ENCODE assay signal across 21 cellular contexts in the genomic region with DNA sequence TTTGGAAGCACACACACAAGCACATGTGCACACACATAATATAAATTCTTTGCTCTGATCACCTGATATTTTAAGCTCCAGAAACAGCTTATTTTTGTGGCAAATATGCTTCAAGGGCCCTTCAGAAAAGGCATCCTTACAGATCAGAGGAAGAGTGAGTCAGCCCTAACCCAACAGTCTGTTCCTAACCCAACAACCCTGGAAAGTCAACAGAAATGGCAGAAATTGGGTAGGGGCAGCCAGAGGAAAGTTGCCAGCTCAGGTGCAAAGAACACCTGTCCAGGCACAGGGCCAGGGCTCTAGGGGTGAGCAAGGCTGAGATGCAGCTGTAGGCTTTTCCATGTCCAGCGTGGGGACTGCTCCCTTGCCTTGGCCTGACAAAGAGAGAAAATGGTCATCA. TPM values are rescaled to one million over a fixed set of nuclear protein-coding genes. Genes with fewer than 3 reads are reported as not detected.
"Had no signal": no experiment of that assay in that cellular context is flagged by ENCODE, and none has a peak within 500 bp of the region (broad histone marks: within the 10 kb centered on the region; RNA-seq: fewer than 3 reads in every experiment).

No MANE protein-coding gene starts in this region.

- H2AFZ ChIP-seq: hepatocyte had no signal

- FAIRE-seq: frontal cortex had no signal

- H3K4me2 ChIP-seq: hepatocyte had no signal

- H3K27ac ChIP-seq: esophagus muscularis mucosa, hepatocyte, sigmoid colon, thoracic aorta, upper lobe of left lung had no signal

- ATAC-seq: activated naive CD8-positive, alpha-beta T cell treated with anti-CD3 and anti-CD28 coated beads, Interleukin-2, amount 50 U/mL, for 24 hours; activated T-cell treated with anti-CD3 and anti-CD28 coated beads, Interleukin-2, amount 50 U/mL, for 72 hours; left ventricle myocardium superior; mucosa of descending colon had no signal

- H3K9me3 ChIP-seq: esophagus muscularis mucosa, mucosa of descending colon, sigmoid colon, thoracic aorta, upper lobe of left lung had no signal

- H3K79me2 ChIP-seq: hepatocyte had no signal

- H3K36me3 ChIP-seq: esophagus muscularis mucosa, sigmoid colon, thoracic aorta, upper lobe of left lung had no signal

- H3K4me1 ChIP-seq: sigmoid colon had no signal

- DNase-seq: activated CD4-positive, alpha-beta memory T cell treated with anti-CD3 and anti-CD28 coated beads for 36 hours; activated CD4-positive, alpha-beta T cell treated with anti-CD3 and anti-CD28 coated beads for 48 hours; activated effector memory CD4-positive, alpha-beta T cell treated with anti-CD3 and anti-CD28 coated beads, Interleukin-2, amount 50 U/mL, for 16 hours; activated naive CD4-positive, alpha-beta T cell treated with anti-CD3 and anti-CD28 coated beads, Interleukin-2, amount 10 ng/mL, durations not matched to agents 7 days and 5 days; activated naive CD8-positive, alpha-beta T cell treated with anti-CD3 and anti-CD28 coated beads, Interleukin-2, amount 50 U/mL, for 24 hours; activated T-cell treated with anti-CD3 and anti-CD28 coated beads, Interleukin-2, amount 50 U/mL, for 72 hours; effector memory CD4-positive, alpha-beta T cell; left ventricle myocardium superior; mucosa of descending colon; nephron progenitor cell; nucleus accumbens; sigmoid colon; stimulated activated CD4-positive, alpha-beta T cell treated with anti-CD3 and anti-CD28 coated beads, Interleukin-2, amount 100 ng/mL, for 48 hours; stimulated activated CD8-positive, alpha-beta memory T cell treated with anti-CD3 and anti-CD28 coated beads, Interleukin-4, amount 100 ng/mL, for 48 hours; stimulated activated naive CD4-positive, alpha-beta T cell treated with Interleukin-2 at 50 U/mL for 16 hours; upper lobe of left lung had no signal

- H3K27me3 ChIP-seq: esophagus muscularis mucosa, hepatocyte, sigmoid colon, upper lobe of left lung had no signal

- H3K4me3 ChIP-seq: esophagus muscularis mucosa, hepatocyte, mucosa of descending colon, sigmoid colon, thoracic aorta, upper lobe of left lung had no signal

RNA-seq across cellular contexts. Expression of a gene that starts 6.4 kb away (rescaled TPM):
- total RNA-seq: activated CD4-positive, alpha-beta memory T cell treated with anti-CD3 and anti-CD28 coated beads for 36 hours; activated T-cell treated with anti-CD3 and anti-CD28 coated beads, Interleukin-2, amount 50 U/mL, for 72 hours; T-helper 2 cell treated with Interferon-gamma antibody and Interleukin-4, amounts not matched to agents 100 ng/mL and 5 ng/mL, for 36 hours had no signal
